Comparison of ENCODE assay signal across 8 cellular contexts in the genomic region with DNA sequence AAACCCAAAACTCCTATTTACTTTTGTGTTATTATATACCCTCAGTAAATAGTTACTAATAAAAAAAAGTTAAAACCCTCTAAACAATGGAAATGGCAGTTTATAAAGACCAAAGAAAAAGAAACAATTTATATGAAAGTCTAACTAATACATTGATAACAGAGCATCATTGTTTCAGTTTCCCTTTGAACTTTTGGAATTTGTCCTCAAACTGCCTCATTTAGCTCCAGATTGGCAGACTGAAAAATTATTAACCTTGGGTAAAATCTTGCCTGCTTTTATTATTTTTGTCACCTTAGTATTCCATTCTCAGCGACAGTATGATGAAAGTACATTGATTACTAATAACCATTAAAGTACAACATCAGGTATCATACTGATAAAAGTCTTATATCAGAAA.
"Had no signal": no experiment of that assay in that cellular context is flagged by ENCODE, and none has a peak within 500 bp of the region (broad histone marks: within the 10 kb centered on the region; RNA-seq: fewer than 3 reads in every experiment).

No MANE protein-coding gene starts in this region.

- FAIRE-seq: G401.6, GM12878, GM12891, GM12892, GM18507, GM19239 had no signal

- DNase-seq: GDM1, GF-D8 had no signal

- H3K4me3 ChIP-seq: GM12878 had no signal

- ATAC-seq: GM12878 had no signal
